1 cellular context compared by ENCODE assay signal in the genomic region with DNA sequence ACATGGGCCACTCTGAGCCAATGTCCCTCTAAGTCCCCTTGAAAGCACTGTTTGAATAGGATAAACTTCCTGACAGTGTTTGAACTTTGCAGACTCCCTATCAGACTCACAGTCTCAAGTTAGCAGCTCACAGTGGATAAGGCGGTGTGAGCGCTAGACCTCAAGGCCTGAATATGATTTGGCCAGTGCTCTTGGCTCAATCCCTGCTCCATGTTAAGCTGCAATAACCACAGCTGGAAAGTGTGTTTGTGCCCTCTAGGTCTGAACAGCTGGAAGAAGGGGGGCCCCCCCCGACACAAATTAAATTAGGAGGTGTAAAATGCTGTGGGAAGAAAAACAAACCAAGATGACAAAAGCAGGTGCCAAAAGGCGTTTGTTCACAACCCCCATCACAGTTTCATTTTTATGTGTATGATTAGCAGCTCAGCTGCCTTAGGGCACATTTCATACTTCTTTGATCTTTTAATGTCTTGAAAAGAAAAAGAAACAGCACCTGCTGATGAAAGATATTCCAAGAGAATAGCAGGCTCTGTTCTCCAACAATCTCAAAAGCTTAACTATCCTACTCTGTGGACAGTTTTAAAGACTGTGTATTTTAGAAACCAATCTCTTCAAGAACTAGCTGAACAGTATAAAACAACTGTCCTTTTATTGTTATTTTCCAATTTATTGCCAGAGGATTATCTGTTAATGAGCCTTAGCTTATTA.
TF ChIP-seq lines count a peak whose summit lies in the region.

No MANE protein-coding gene starts in this region.

TF ChIP-seq in HepG2, 621 proteins besides CTCF, POLR2A, EP300 and RAD21 (continued from another document):
- TF ChIP-seq CEBPZ (IDR thresholded peaks at IDR 0.05; ENCODE audit: low read length) (no peak), ZNF550 (CRISPR knock-in tag; IDR thresholded peaks at IDR 0.05; ENCODE audit: borderline replicate concordance) (no peak), ZNF780A (CRISPR knock-in tag; IDR thresholded peaks at IDR 0.05) (no peak), ZNF121 (CRISPR knock-in tag; IDR thresholded peaks at IDR 0.05) (no peak), SMYD3 (CRISPR knock-in tag; IDR thresholded peaks at IDR 0.05) (no peak), STAG1 (CRISPR knock-in tag; IDR thresholded peaks at IDR 0.05) (no peak), JUN (CRISPR knock-in tag; IDR thresholded peaks at IDR 0.05) (no peak), ZBTB33 (CRISPR knock-in tag; IDR thresholded peaks at IDR 0.05) (peak; percentile 65; the same call in 1 of the 2 replicates), ZFAT (CRISPR knock-in tag; conservative IDR thresholded peaks at IDR 0.05) (no peak), RFX5 (IDR thresholded peaks at IDR 0.05; ENCODE audit: low read depth, low read length) (no peak), ZNF607 (CRISPR knock-in tag; IDR thresholded peaks at IDR 0.05; ENCODE audit: borderline replicate concordance) (no peak), ASH2L (IDR thresholded peaks at IDR 0.05; ENCODE audit: insufficient read length, low read depth, low read length) (peak; percentile 4), ZNF572 (CRISPR knock-in tag; IDR thresholded peaks at IDR 0.05) (no peak), ZKSCAN1 (IDR thresholded peaks at IDR 0.05; ENCODE audit: low read length) (no peak), CENPBD1 (CRISPR knock-in tag; IDR thresholded peaks at IDR 0.05; ENCODE audit: borderline replicate concordance, low read depth) (no peak)
- TF ChIP-seq, protein P1, sequence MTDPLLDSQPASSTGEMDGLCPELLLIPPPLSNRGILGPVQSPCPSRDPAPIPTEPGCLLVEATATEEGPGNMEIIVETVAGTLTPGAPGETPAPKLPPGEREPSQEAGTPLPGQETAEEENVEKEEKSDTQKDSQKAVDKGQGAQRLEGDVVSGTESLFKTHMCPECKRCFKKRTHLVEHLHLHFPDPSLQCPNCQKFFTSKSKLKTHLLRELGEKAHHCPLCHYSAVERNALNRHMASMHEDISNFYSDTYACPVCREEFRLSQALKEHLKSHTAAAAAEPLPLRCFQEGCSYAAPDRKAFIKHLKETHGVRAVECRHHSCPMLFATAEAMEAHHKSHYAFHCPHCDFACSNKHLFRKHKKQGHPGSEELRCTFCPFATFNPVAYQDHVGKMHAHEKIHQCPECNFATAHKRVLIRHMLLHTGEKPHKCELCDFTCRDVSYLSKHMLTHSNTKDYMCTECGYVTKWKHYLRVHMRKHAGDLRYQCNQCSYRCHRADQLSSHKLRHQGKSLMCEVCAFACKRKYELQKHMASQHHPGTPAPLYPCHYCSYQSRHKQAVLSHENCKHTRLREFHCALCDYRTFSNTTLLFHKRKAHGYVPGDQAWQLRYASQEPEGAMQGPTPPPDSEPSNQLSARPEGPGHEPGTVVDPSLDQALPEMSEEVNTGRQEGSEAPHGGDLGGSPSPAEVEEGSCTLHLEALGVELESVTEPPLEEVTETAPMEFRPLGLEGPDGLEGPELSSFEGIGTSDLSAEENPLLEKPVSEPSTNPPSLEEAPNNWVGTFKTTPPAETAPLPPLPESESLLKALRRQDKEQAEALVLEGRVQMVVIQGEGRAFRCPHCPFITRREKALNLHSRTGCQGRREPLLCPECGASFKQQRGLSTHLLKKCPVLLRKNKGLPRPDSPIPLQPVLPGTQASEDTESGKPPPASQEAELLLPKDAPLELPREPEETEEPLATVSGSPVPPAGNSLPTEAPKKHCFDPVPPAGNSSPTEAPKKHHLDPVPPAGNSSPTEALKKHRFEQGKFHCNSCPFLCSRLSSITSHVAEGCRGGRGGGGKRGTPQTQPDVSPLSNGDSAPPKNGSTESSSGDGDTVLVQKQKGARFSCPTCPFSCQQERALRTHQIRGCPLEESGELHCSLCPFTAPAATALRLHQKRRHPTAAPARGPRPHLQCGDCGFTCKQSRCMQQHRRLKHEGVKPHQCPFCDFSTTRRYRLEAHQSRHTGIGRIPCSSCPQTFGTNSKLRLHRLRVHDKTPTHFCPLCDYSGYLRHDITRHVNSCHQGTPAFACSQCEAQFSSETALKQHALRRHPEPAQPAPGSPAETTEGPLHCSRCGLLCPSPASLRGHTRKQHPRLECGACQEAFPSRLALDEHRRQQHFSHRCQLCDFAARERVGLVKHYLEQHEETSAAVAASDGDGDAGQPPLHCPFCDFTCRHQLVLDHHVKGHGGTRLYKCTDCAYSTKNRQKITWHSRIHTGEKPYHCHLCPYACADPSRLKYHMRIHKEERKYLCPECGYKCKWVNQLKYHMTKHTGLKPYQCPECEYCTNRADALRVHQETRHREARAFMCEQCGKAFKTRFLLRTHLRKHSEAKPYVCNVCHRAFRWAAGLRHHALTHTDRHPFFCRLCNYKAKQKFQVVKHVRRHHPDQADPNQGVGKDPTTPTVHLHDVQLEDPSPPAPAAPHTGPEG (CRISPR knock-in tag; IDR thresholded peaks at IDR 0.05): no peak
- TF ChIP-seq, protein P2, sequence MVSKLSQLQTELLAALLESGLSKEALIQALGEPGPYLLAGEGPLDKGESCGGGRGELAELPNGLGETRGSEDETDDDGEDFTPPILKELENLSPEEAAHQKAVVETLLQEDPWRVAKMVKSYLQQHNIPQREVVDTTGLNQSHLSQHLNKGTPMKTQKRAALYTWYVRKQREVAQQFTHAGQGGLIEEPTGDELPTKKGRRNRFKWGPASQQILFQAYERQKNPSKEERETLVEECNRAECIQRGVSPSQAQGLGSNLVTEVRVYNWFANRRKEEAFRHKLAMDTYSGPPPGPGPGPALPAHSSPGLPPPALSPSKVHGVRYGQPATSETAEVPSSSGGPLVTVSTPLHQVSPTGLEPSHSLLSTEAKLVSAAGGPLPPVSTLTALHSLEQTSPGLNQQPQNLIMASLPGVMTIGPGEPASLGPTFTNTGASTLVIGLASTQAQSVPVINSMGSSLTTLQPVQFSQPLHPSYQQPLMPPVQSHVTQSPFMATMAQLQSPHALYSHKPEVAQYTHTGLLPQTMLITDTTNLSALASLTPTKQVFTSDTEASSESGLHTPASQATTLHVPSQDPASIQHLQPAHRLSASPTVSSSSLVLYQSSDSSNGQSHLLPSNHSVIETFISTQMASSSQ (IDR thresholded peaks at IDR 0.05; ENCODE audit: low read depth): no peak
- TF ChIP-seq, protein P2 (CRISPR knock-in tag; IDR thresholded peaks at IDR 0.05; ENCODE audit: borderline replicate concordance): no peak
TF ChIP-seq in HepG2: peak in this region for 3.
